In the genomic region with DNA sequence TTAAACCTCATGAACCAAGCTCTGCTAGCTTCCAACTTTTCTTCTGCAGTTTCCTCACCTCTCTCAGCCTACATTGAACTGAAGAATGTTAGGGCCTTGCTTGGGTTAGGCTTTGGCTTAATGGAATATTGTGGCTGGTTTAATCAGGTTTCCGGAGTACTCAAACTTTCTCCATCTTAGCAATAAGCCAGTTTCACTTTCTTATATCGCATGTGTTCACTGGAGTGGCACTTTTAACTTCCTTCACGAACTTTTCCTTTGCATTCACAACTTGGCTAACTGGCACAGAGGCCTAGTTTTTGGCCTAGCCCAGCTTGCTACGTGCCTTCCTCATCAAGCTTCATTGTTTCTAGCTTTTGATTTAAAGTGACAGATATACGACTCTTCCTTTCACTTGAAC, we compare ENCODE assay signal across 14 cellular contexts.
"Had no signal": no experiment of that assay in that cellular context is flagged by ENCODE, and none has a peak within 500 bp of the region (broad histone marks: within the 10 kb centered on the region; RNA-seq: fewer than 3 reads in every experiment).

No MANE protein-coding gene starts in this region.

- H3K4me3 Mint-ChIP-seq: activated CD4-positive, alpha-beta T cell treated with anti-CD3 and anti-CD28 coated beads, Interleukin-2, amount 10 ng/mL, durations not matched to agents 7 days and 5 days; activated naive CD4-positive, alpha-beta T cell treated with anti-CD3 and anti-CD28 coated beads for 36 hours; neural crest cell; WTC11 had no signal

- H3K4me1 Mint-ChIP-seq: activated CD4-positive, alpha-beta T cell treated with anti-CD3 and anti-CD28 coated beads, Interleukin-2, amount 10 ng/mL, durations not matched to agents 7 days and 5 days; neural crest cell; WTC11 had no signal

- H3K36me3 Mint-ChIP-seq: WTC11 had no signal

- FAIRE-seq: keratinocyte had no signal

- H3K9me3 Mint-ChIP-seq: activated CD4-positive, alpha-beta T cell treated with anti-CD3 and anti-CD28 coated beads, Interleukin-2, amount 10 ng/mL, durations not matched to agents 7 days and 5 days; activated naive CD4-positive, alpha-beta T cell treated with anti-CD3 and anti-CD28 coated beads for 36 hours had no signal

- H3K27me3 Mint-ChIP-seq: activated CD4-positive, alpha-beta T cell treated with anti-CD3 and anti-CD28 coated beads, Interleukin-2, amount 10 ng/mL, durations not matched to agents 7 days and 5 days had no signal

- H3K36me3 ChIP-seq: colonic mucosa, esophagus squamous epithelium, ovary, stomach, uterus had no signal

- H3K27ac ChIP-seq: colonic mucosa, esophagus squamous epithelium, ovary, stomach, uterus had no signal

- H3K27me3 ChIP-seq: colonic mucosa, esophagus squamous epithelium, ovary, stomach, uterus had no signal

- DNase-seq: activated CD4-positive, alpha-beta T cell treated with anti-CD3 and anti-CD28 coated beads, Interleukin-2, amount 10 ng/mL, durations not matched to agents 7 days and 5 days; activated CD8-positive, alpha-beta memory T cell treated with anti-CD3 and anti-CD28 coated beads for 24 hours; activated naive CD4-positive, alpha-beta T cell treated with anti-CD3 and anti-CD28 coated beads for 36 hours; caudate nucleus; colonic mucosa; esophagus squamous epithelium; foreskin melanocyte; ovary; stimulated activated CD4-positive, alpha-beta T cell treated with anti-CD3 and anti-CD28 coated beads, Interleukin-4, amount 100 ng/mL, for 24 hours; stomach; uterus had no signal

- H3K27ac Mint-ChIP-seq: activated CD4-positive, alpha-beta T cell treated with anti-CD3 and anti-CD28 coated beads, Interleukin-2, amount 10 ng/mL, durations not matched to agents 7 days and 5 days; activated naive CD4-positive, alpha-beta T cell treated with anti-CD3 and anti-CD28 coated beads for 36 hours; WTC11 had no signal

- H3K9me3 ChIP-seq: colonic mucosa, ovary, uterus had no signal

- H3K4me3 ChIP-seq: colonic mucosa, esophagus squamous epithelium, ovary, stomach, uterus had no signal

- ATAC-seq: WTC11 had no signal

- H3K4me1 ChIP-seq: colonic mucosa, esophagus squamous epithelium, stomach, uterus had no signal
